20 cellular contexts compared by ENCODE assay signal in genomic region chr7:94044806-94045205, GRCh38.
"Had no signal": no experiment of that assay in that cellular context is flagged by ENCODE, and none has a peak within 500 bp of the region (broad histone marks: within the 10 kb centered on the region; RNA-seq: fewer than 3 reads in every experiment).

No MANE protein-coding gene starts in this region.

- H3K9me3 Mint-ChIP-seq: activated T-cell treated with anti-CD3 and anti-CD28 coated beads, Interleukin-2, amount 50 U/mL, for 4 hours; activated T-helper 2 cell treated with anti-CD3 and anti-CD28 coated beads, Interferon-gamma antibody, Interleukin-2, Interleukin-4, amounts not matched to agents 10 μg/mL and 5 μg/mL and 100 μg/mL, durations not matched to agents 14 hours and 24 hours and 36 hours; type B pancreatic cell had no signal

- DNase-seq: activated CD4-positive, alpha-beta T cell treated with anti-CD3 and anti-CD28 coated beads, Interleukin-2, amount 50 U/mL, for 4 hours; activated CD8-positive, alpha-beta memory T cell treated with anti-CD3 and anti-CD28 coated beads for 24 hours; activated CD8-positive, alpha-beta memory T cell treated with anti-CD3 and anti-CD28 coated beads, Interleukin-2, amount 50 U/mL, for 48 hours; activated naive CD4-positive, alpha-beta T cell; activated T-cell treated with anti-CD3 and anti-CD28 coated beads, Interleukin-2, amount 50 U/mL, for 4 hours; amniotic stem cell; cerebellar nuclear complex; glutamatergic neuron; hippocampal formation; kidney glomerular epithelial cell; left lung; naive B cell; occipital lobe; posterior cingulate gyrus; right lobe of liver; stimulated activated CD4-positive, alpha-beta T cell treated with anti-CD3 and anti-CD28 coated beads, Interleukin-2, amount 100 ng/mL, for 24 hours; stimulated activated naive CD4-positive, alpha-beta T cell treated with Interleukin-2 at 50 U/mL for 16 hours had no signal

- ATAC-seq: activated T-cell treated with anti-CD3 and anti-CD28 coated beads, Interleukin-2, amount 50 U/mL, for 4 hours; left lung; right lobe of liver had no signal

- H3K36me3 Mint-ChIP-seq: activated naive CD8-positive, alpha-beta T cell; type B pancreatic cell had no signal

- H3K27ac Mint-ChIP-seq: activated naive CD8-positive, alpha-beta T cell; activated T-helper 2 cell treated with anti-CD3 and anti-CD28 coated beads, Interferon-gamma antibody, Interleukin-2, Interleukin-4, amounts not matched to agents 10 μg/mL and 5 μg/mL and 100 μg/mL, durations not matched to agents 14 hours and 24 hours and 36 hours; naive B cell; type B pancreatic cell had no signal

- H3K27me3 Mint-ChIP-seq: naive B cell had no signal

- H3K4me3 Mint-ChIP-seq: activated naive CD8-positive, alpha-beta T cell; activated T-cell treated with anti-CD3 and anti-CD28 coated beads, Interleukin-2, amount 50 U/mL, for 4 hours; naive B cell; type B pancreatic cell had no signal
